15 cellular contexts compared by ENCODE assay signal in genomic region chr12:108316153-108316892, GRCh38. TPM values are rescaled to one million over a fixed set of nuclear protein-coding genes. Genes with fewer than 3 reads are reported as not detected.
DNase-seq lines count a peak whose midpoint lies in the region; ATAC-seq, FAIRE-seq and TF ChIP-seq lines count a peak whose summit lies in the region.
"Had no signal": no experiment of that assay in that cellular context is flagged by ENCODE, and none has a peak within 500 bp of the region (broad histone marks: within the 10 kb centered on the region; RNA-seq: fewer than 3 reads in every experiment).

No MANE protein-coding gene starts in this region.

- ATAC-seq in activated T-cell treated with anti-CD3 and anti-CD28 coated beads, Interleukin-2, amount 50 U/mL, for 72 hours (replicated peaks in 1 of 2) = no peak
- no peak for ATAC-seq in GM21447 (IDR thresholded peaks at IDR 0.05; ENCODE audit: unreplicated experiment)

- H3K9ac ChIP-seq in mesendoderm (ENCODE audit: low read length) = peak overlapping the region; percentile 63

- H3K4me3 ChIP-seq in coronary artery (no peak overlapping the region), mesendoderm (ENCODE audit: low read length) (no peak overlapping the region), tibial nerve (no peak overlapping the region)
- H3K4me3 ChIP-seq: vagina had no signal

- no peak overlapping the region for H2AK5ac ChIP-seq in mesendoderm (ENCODE audit: low read length)

- H3K27ac Mint-ChIP-seq in activated T-cell treated with anti-CD3 and anti-CD28 coated beads, Interleukin-2, amount 50 U/mL, for 72 hours = peak overlapping the region; percentile 53
- H3K27ac Mint-ChIP-seq: activated T-helper 2 cell treated with anti-CD3 and anti-CD28 coated beads, Interferon-gamma antibody, Interleukin-2, Interleukin-4, amounts not matched to agents 10 μg/mL and 5 μg/mL and 100 μg/mL, durations not matched to agents 14 hours and 24 hours and 36 hours had no signal

- H3K4me1 ChIP-seq in mesendoderm (ENCODE audit: control insufficient read depth, low read depth, low read length) = peaks cover 9% of the 10 kb centered on the region
- peaks cover 0 to 36% (median 9%) of the 10 kb centered on the region in 4 donors for H3K4me1 ChIP-seq in tibial nerve

- H3K18ac ChIP-seq in mesendoderm (ENCODE audit: low read length) = peak overlapping the region; percentile 51

- H3K56ac ChIP-seq in mesendoderm (ENCODE audit: low read length) = peak overlapping the region; percentile 80

- H3K9me3 ChIP-seq in tibial nerve = no peaks in the 10 kb centered on the region
- H3K9me3 ChIP-seq: vagina had no signal

- TF ChIP-seq CTCF in coronary artery (IDR thresholded peaks at IDR 0.05) = no peak
- no peak for TF ChIP-seq CTCF in tibial nerve (IDR thresholded peaks at IDR 0.05)

- TF ChIP-seq POLR2A in tibial nerve (IDR thresholded peaks at IDR 0.05) = no peak

- no peak overlapping the region for H3K4me3 Mint-ChIP-seq in activated T-cell treated with anti-CD3 and anti-CD28 coated beads, Interleukin-2, amount 50 U/mL, for 72 hours

- H3K79me1 ChIP-seq in mesendoderm (ENCODE audit: low read length) = no peaks in the 10 kb centered on the region

- H2BK15ac ChIP-seq in mesendoderm (replicated peaks; ENCODE audit: low read depth) = no peak overlapping the region

- H3K27me3 Mint-ChIP-seq in activated T-cell treated with anti-CD3 and anti-CD28 coated beads, Interleukin-2, amount 50 U/mL, for 72 hours (ENCODE audit: low read depth) = peaks cover 8% of the 10 kb centered on the region

- H3K27ac ChIP-seq in coronary artery (peak overlapping the region; percentile 51 to 74), mesendoderm (ENCODE audit: low read depth, low read length) (peak overlapping the region; percentile 85), tibial nerve (peak overlapping the region in 3 of 4 donors; percentile 4 to 77 (median 29))
- H3K27ac ChIP-seq: vagina had no signal

- H4K5ac ChIP-seq in mesendoderm (ENCODE audit: low read length) = no peak overlapping the region

- H2BK5ac ChIP-seq in mesendoderm (ENCODE audit: low read length) = peak overlapping the region; percentile 47

- H3K36me3 Mint-ChIP-seq in activated T-cell treated with anti-CD3 and anti-CD28 coated beads, Interleukin-2, amount 50 U/mL, for 72 hours (ENCODE audit: insufficient read depth in 2 of 2) = no peaks in the 10 kb centered on the region

- no CpG with 5 or more reads among the region's 11 CpGs for WGBS in mesendoderm (ENCODE audit: extremely low coverage, insufficient coverage, low lambda C conversion rate)
- 34 to 35% methylated on average over 10 of the region's 11 CpGs for WGBS in tibial nerve, 2 donors

- no peak for DNase-seq in activated T-cell treated with anti-CD3 and anti-CD28 coated beads, Interleukin-2, amount 50 U/mL, for 72 hours
- DNase-seq in activated T-cell treated with anti-CD3 and anti-CD28 coated beads, Interleukin-2, amount 50 U/mL, for 48 hours = no peak
- no peak for DNase-seq in coronary artery (ENCODE audit: low spot score)
- DNase-seq in mesendoderm = peak; percentile 71
- DNase-seq in tibial nerve (ENCODE audit: low spot score in 2 of 2) = no peak
- DNase-seq in stimulated activated naive CD4-positive, alpha-beta T cell (lab: John Stamatoyannopoulos, UW) = no peak
- no peak for DNase-seq in RCC 7860 (ENCODE audit: low spot score)
- DNase-seq: activated CD4-positive, alpha-beta T cell treated with anti-CD3 and anti-CD28 coated beads, Interleukin-2, amount 50 U/mL, for 48 hours; NCI-H2171 treated with DMSO at 0.1 percent for 48 hours had no signal

- H2BK120ac ChIP-seq in mesendoderm (ENCODE audit: low read depth, low read length) = no peak overlapping the region

- H3K9me3 Mint-ChIP-seq in activated T-cell treated with anti-CD3 and anti-CD28 coated beads, Interleukin-2, amount 50 U/mL, for 72 hours = no peaks in the 10 kb centered on the region
- H3K9me3 Mint-ChIP-seq: activated T-helper 2 cell treated with anti-CD3 and anti-CD28 coated beads, Interferon-gamma antibody, Interleukin-2, Interleukin-4, amounts not matched to agents 10 μg/mL and 5 μg/mL and 100 μg/mL, durations not matched to agents 14 hours and 24 hours and 36 hours had no signal

- no peak for FAIRE-seq in RCC 7860 (lab: Jason Lieb, UNC)
- FAIRE-seq: astrocyte, G401.6, GM19239 had no signal

- no peaks in the 10 kb centered on the region for H3K27me3 ChIP-seq in mesendoderm (ENCODE audit: insufficient read depth, low read length, poor library complexity)
- no peaks in the 10 kb centered on the region for H3K27me3 ChIP-seq in tibial nerve
- H3K27me3 ChIP-seq: vagina had no signal

- peak overlapping the region; percentile 49 for H3K23ac ChIP-seq in mesendoderm (ENCODE audit: low read length)

- H3K79me2 ChIP-seq in mesendoderm (ENCODE audit: control insufficient read depth, insufficient read depth, low read length) = no peaks in the 10 kb centered on the region

- TF ChIP-seq EP300 in tibial nerve (IDR thresholded peaks at IDR 0.05) = no peak

- H4K8ac ChIP-seq in mesendoderm (ENCODE audit: low read depth, low read length) = no peak overlapping the region

- no peak overlapping the region for H3K4ac ChIP-seq in mesendoderm (ENCODE audit: low read depth, low read length)

- H3K36me3 ChIP-seq in mesendoderm (ENCODE audit: control insufficient read depth, insufficient read depth, low read length) (no peaks in the 10 kb centered on the region), tibial nerve (no peaks in the 10 kb centered on the region)
- H3K36me3 ChIP-seq: vagina had no signal

- H3K4me1 Mint-ChIP-seq in activated T-cell treated with anti-CD3 and anti-CD28 coated beads, Interleukin-2, amount 50 U/mL, for 72 hours (ENCODE audit: low read depth) = peaks cover 16% of the 10 kb centered on the region

- H3K4me2 ChIP-seq in mesendoderm (ENCODE audit: low read length) = no peak overlapping the region

RNA-seq across cellular contexts. Expression of gene CMKLR1, which starts 22.8 kb away (rescaled TPM):
- total RNA-seq in activated T-cell treated with anti-CD3 and anti-CD28 coated beads, Interleukin-2, amount 50 U/mL, for 72 hours = not detected
- polyA plus RNA-seq in mesendoderm (2013, experiment 1 of 2) = 1.6 TPM
- 1.6 TPM for polyA plus RNA-seq in mesendoderm (2013, experiment 2 of 2)
- total RNA-seq in tibial nerve = 10 to 100 TPM in 3 of 4 donors, 1 to 10 TPM in 1; 7.1 to 23.2 (median 18.8) TPM
- total RNA-seq: activated T-helper 2 cell treated with anti-CD3 and anti-CD28 coated beads, Interferon-gamma antibody, Interleukin-2, Interleukin-4, amounts not matched to agents 10 μg/mL and 5 μg/mL and 100 μg/mL, durations not matched to agents 14 hours and 24 hours and 36 hours had no signal

Comparison
In these comparisons a context has a peak if more than half of its experiments do, and no peak if none do; other contexts are left out.
1. H3K27ac ChIP-seq: peak in every context shown above with its lines; median percentile 85 in mesendoderm; 62 in coronary artery; 29 in tibial nerve.
2. RNA of gene CMKLR1, which starts 22.8 kb away (total RNA-seq): 7.1 to 23.2 TPM in tibial nerve; not detected in activated T-cell treated with anti-CD3 and anti-CD28 coated beads, Interleukin-2, amount 50 U/mL, for 72 hours; every median in the first group is over 4 times any median in the second.